In genomic region chr21:39452965-39453332, GRCh38 we compare ENCODE assay signal across 18 cellular contexts. TPM values are rescaled to one million over a fixed set of nuclear protein-coding genes. Genes with fewer than 3 reads are reported as not detected.
DNase-seq lines count a peak whose midpoint lies in the region; ATAC-seq and TF ChIP-seq lines count a peak whose summit lies in the region.
"Had no signal": no experiment of that assay in that cellular context is flagged by ENCODE, and none has a peak within 500 bp of the region (broad histone marks: within the 10 kb centered on the region; RNA-seq: fewer than 3 reads in every experiment).

No MANE protein-coding gene starts in this region.

- no peaks in the 10 kb centered on the region for H3K27me3 ChIP-seq in skeletal muscle tissue (ENCODE audit: control insufficient read depth in 3 of 3, insufficient read depth in 3 of 3, low read length in 3 of 3)
- no peaks in the 10 kb centered on the region for H3K27me3 ChIP-seq in brain microvascular endothelial cell (replicated peaks)
- H3K27me3 ChIP-seq: BLaER1 treated with 17β-estradiol and CSF1 and Interleukin-3, amounts not matched to agents 10 nM and 100 nM; pancreas; upper lobe of left lung had no signal

- H3K27ac Mint-ChIP-seq in activated naive CD8-positive, alpha-beta T cell treated with anti-CD3 and anti-CD28 coated beads, Interleukin-2, amount 50 U/mL, for 24 hours, result no peak overlapping the region
- H3K27ac Mint-ChIP-seq: activated CD4-positive, alpha-beta T cell treated with anti-CD3 and anti-CD28 coated beads, Interleukin-2, amount 10 ng/mL, durations not matched to agents 7 days and 5 days; activated T-cell treated with anti-CD3 and anti-CD28 coated beads, Interleukin-2, amount 50 U/mL, for 24 hours; HFFc6; memory B cell had no signal

- ATAC-seq in activated naive CD8-positive, alpha-beta T cell treated with anti-CD3 and anti-CD28 coated beads, Interleukin-2, amount 50 U/mL, for 24 hours, result no peak
- ATAC-seq in left lobe of liver, result no peak

- H3K4me3 ChIP-seq in skeletal muscle tissue (ENCODE audit: low read length in 3 of 3) (peak overlapping the region; percentile 69 to 82 (median 79)), brain microvascular endothelial cell (ENCODE audit: low read depth, low read length) (no peak overlapping the region)
- H3K4me3 ChIP-seq: BLaER1 treated with 17β-estradiol and CSF1 and Interleukin-3, amounts not matched to agents 10 nM and 100 nM; upper lobe of left lung had no signal

- H3K36me3 Mint-ChIP-seq in activated naive CD8-positive, alpha-beta T cell treated with anti-CD3 and anti-CD28 coated beads, Interleukin-2, amount 50 U/mL, for 24 hours (ENCODE audit: low read depth), result no peaks in the 10 kb centered on the region
- H3K36me3 Mint-ChIP-seq: memory B cell had no signal

- H3K4me3 Mint-ChIP-seq in activated naive CD8-positive, alpha-beta T cell treated with anti-CD3 and anti-CD28 coated beads, Interleukin-2, amount 50 U/mL, for 24 hours, result no peak overlapping the region
- H3K4me3 Mint-ChIP-seq: activated CD4-positive, alpha-beta T cell treated with anti-CD3 and anti-CD28 coated beads, Interleukin-2, amount 10 ng/mL, durations not matched to agents 7 days and 5 days; activated T-cell treated with anti-CD3 and anti-CD28 coated beads, Interleukin-2, amount 50 U/mL, for 24 hours; HFFc6; memory B cell had no signal

- no peaks in the 10 kb centered on the region for H3K9me3 ChIP-seq in skeletal muscle tissue (ENCODE audit: control insufficient read depth in 3 of 3, low read length in 3 of 3)
- H3K9me3 ChIP-seq: BLaER1 treated with 17β-estradiol and CSF1 and Interleukin-3, amounts not matched to agents 10 nM and 100 nM; pancreas; upper lobe of left lung had no signal

- DNase-seq in OCI-M1 (lab: John Stamatoyannopoulos, UW) (peak; percentile 46), caudate nucleus (lab: John Stamatoyannopoulos, UW) (peak in 27 of 61 donors; percentile 7 to 62 (median 28)), left kidney (ENCODE audit: low read depth, low spot score) (peak; percentile 50), left lobe of liver (ENCODE audit: low spot score) (no peak), SHP77 treated with DMSO at 0.1 percent for 48 hours (lab: John Stamatoyannopoulos, UW) (no peak), brain microvascular endothelial cell (no peak)
- no peak for DNase-seq in activated naive CD8-positive, alpha-beta T cell treated with anti-CD3 and anti-CD28 coated beads, Interleukin-2, amount 50 U/mL, for 24 hours
- DNase-seq: activated CD4-positive, alpha-beta T cell treated with anti-CD3 and anti-CD28 coated beads, Interleukin-2, amount 10 ng/mL, durations not matched to agents 7 days and 5 days; activated T-cell treated with anti-CD3 and anti-CD28 coated beads, Interleukin-2, amount 50 U/mL, for 24 hours; cortex of kidney; NCI-H1694; NCI-H748 treated with DMSO at 0.1 percent for 48 hours; pancreas; upper lobe of left lung had no signal

- TF ChIP-seq CTCF in brain microvascular endothelial cell (IDR thresholded peaks at IDR 0.05; ENCODE audit: low read depth, low read length, missing control alignments), result no peak

- H3K9ac ChIP-seq in skeletal muscle tissue (ENCODE audit: low read depth in 1 of 3, low read length in 3 of 3), result peak overlapping the region; percentile 80 to 84 (median 81)
- H3K9ac ChIP-seq: BLaER1 treated with 17β-estradiol and CSF1 and Interleukin-3, amounts not matched to agents 10 nM and 100 nM had no signal

- H3K36me3 ChIP-seq in skeletal muscle tissue (ENCODE audit: control insufficient read depth in 3 of 3, insufficient read depth in 3 of 3, low read length in 3 of 3), result no peaks in the 10 kb centered on the region
- H3K36me3 ChIP-seq in brain microvascular endothelial cell (replicated peaks), result no peaks in the 10 kb centered on the region
- H3K36me3 ChIP-seq: BLaER1 treated with 17β-estradiol and CSF1 and Interleukin-3, amounts not matched to agents 10 nM and 100 nM; pancreas; upper lobe of left lung had no signal

- no peaks in the 10 kb centered on the region for H3K9me3 Mint-ChIP-seq in activated naive CD8-positive, alpha-beta T cell treated with anti-CD3 and anti-CD28 coated beads, Interleukin-2, amount 50 U/mL, for 24 hours
- H3K9me3 Mint-ChIP-seq: activated CD4-positive, alpha-beta T cell treated with anti-CD3 and anti-CD28 coated beads, Interleukin-2, amount 10 ng/mL, durations not matched to agents 7 days and 5 days; activated T-cell treated with anti-CD3 and anti-CD28 coated beads, Interleukin-2, amount 50 U/mL, for 24 hours; HFFc6; memory B cell had no signal

- in situ Hi-C loops in brain microvascular endothelial cell (cut with HindIII; ENCODE audit: low pct_ligation_motif_present, low sequenced_read_pairs), result no loop called here

- no peaks in the 10 kb centered on the region for H3K4me1 Mint-ChIP-seq in activated naive CD8-positive, alpha-beta T cell treated with anti-CD3 and anti-CD28 coated beads, Interleukin-2, amount 50 U/mL, for 24 hours
- H3K4me1 Mint-ChIP-seq: activated CD4-positive, alpha-beta T cell treated with anti-CD3 and anti-CD28 coated beads, Interleukin-2, amount 10 ng/mL, durations not matched to agents 7 days and 5 days; memory B cell had no signal

- H3K27me3 Mint-ChIP-seq in activated naive CD8-positive, alpha-beta T cell treated with anti-CD3 and anti-CD28 coated beads, Interleukin-2, amount 50 U/mL, for 24 hours, result no peaks in the 10 kb centered on the region
- H3K27me3 Mint-ChIP-seq: activated T-cell treated with anti-CD3 and anti-CD28 coated beads, Interleukin-2, amount 50 U/mL, for 24 hours; memory B cell had no signal

- H3K4me1 ChIP-seq in skeletal muscle tissue (ENCODE audit: control insufficient read depth in 3 of 3, insufficient read depth in 3 of 3, low read length in 3 of 3), result peaks cover 25 to 31% (median 30%) of the 10 kb centered on the region in 3 donors
- H3K4me1 ChIP-seq: BLaER1 treated with 17β-estradiol and CSF1 and Interleukin-3, amounts not matched to agents 10 nM and 100 nM; upper lobe of left lung had no signal

- H3K27ac ChIP-seq in caudate nucleus (ENCODE audit: low read depth, low read length) (peak overlapping the region; percentile 97), skeletal muscle tissue (ENCODE audit: low read depth, low read length) (peak overlapping the region; percentile 94), brain microvascular endothelial cell (no peak overlapping the region)
- H3K27ac ChIP-seq: BLaER1 treated with 17β-estradiol and CSF1 and Interleukin-3, amounts not matched to agents 10 nM and 100 nM; upper lobe of left lung had no signal

RNA-seq across cellular contexts. Expression of gene SH3BGR, which starts 1.2 kb away (rescaled TPM):
- total RNA-seq in skeletal muscle tissue, result 58.5 TPM
- total RNA-seq in left lobe of liver, result 5.8 TPM

RNA-seq across cellular contexts. Expression of gene LCA5L, which starts 7.4 kb away (rescaled TPM):
- total RNA-seq in skeletal muscle tissue (0.52 TPM), left lobe of liver (0.68 TPM)

Comparison
In these comparisons a context has a peak if more than half of its experiments do, and no peak if none do; other contexts are left out.
1. DNase-seq: peak in OCI-M1 (single experiment) and left kidney (single experiment); none in activated naive CD8-positive, alpha-beta T cell treated with anti-CD3 and anti-CD28 coated beads, Interleukin-2, amount 50 U/mL, for 24 hours (single experiment), left lobe of liver (single experiment), SHP77 treated with DMSO at 0.1 percent for 48 hours (single experiment) and brain microvascular endothelial cell (single experiment).